10 cellular contexts compared by ENCODE assay signal in the genomic region with DNA sequence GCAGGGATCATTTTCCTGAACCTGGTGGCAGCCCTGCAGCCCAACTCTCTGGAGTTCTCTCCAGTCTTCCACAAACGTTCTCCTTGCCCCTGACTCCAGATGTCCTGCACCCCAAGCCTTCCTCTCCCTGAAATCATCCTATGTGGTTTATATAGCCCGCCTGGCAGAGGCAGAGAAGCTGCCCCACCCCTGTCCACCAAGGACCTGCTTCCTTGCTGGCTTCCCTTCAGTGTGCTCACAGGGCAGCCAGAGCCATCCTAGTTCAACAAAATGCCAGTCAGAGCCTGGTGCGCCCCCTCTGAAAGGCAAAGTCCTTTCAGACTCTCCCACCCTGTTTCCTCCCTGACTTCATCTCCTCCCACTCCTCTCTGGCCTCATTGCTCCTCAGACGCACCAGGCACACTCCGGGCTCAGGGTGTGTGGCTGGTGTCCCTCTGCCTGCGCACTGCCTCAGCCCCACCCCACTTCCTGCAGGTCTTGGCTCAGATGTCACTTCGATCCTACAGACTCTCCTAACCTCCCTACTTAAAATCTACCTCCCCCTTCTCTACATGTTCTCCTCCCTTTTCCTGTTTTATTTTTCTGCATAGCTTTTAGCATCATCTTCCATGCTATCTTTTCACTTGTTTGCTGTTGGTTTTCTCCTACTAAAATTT. TPM values are rescaled to one million over a fixed set of nuclear protein-coding genes. Genes with fewer than 3 reads are reported as not detected.
DNase-seq lines count a peak whose midpoint lies in the region; ATAC-seq and TF ChIP-seq lines count a peak whose summit lies in the region.
"Had no signal": no experiment of that assay in that cellular context is flagged by ENCODE, and none has a peak within 500 bp of the region (broad histone marks: within the 10 kb centered on the region; RNA-seq: fewer than 3 reads in every experiment).

No MANE protein-coding gene starts in this region.

- peaks cover 0 to 14% (median 0%) of the 10 kb centered on the region in 11 experiments; a peak in 2 of 22 replicates for H4K20me1 ChIP-seq in BLaER1 treated with 17β-estradiol and CSF1 and Interleukin-3, amounts not matched to agents 10 nM and 100 nM
- H4K20me1 ChIP-seq in IMR-90 (ENCODE audit: insufficient read depth, low read length) (no peaks in the 10 kb centered on the region; the same call in none of the 2 replicates), osteoblast (ENCODE audit: insufficient read depth, low read length) (no peaks in the 10 kb centered on the region)

- dilution Hi-C loops in IMR-90 (cut with HindIII; ENCODE audit: low sequenced_read_pairs, unreplicated experiment) = no loop called here

- no peaks in the 10 kb centered on the region for H3K9me3 Mint-ChIP-seq in activated naive CD8-positive, alpha-beta T cell (ENCODE audit: low read depth)
- H3K9me3 Mint-ChIP-seq in mesothelial cell of epicardium = no peaks in the 10 kb centered on the region

- peaks cover 7 to 44% (median 36%) of the 10 kb centered on the region in 10 experiments for H3K4me1 ChIP-seq in BLaER1 treated with 17β-estradiol and CSF1 and Interleukin-3, amounts not matched to agents 10 nM and 100 nM
- H3K4me1 ChIP-seq in IMR-90 (ENCODE audit: control insufficient read depth, insufficient read depth, low read length) (peaks cover 19% of the 10 kb centered on the region; the same call in 1 of the 2 replicates), osteoblast (ENCODE audit: insufficient read depth, low read length) (no peaks in the 10 kb centered on the region)

- peaks cover 12% of the 10 kb centered on the region for H3K27me3 Mint-ChIP-seq in activated naive CD8-positive, alpha-beta T cell
- H3K27me3 Mint-ChIP-seq in mesothelial cell of epicardium (ENCODE audit: low read depth) = peaks cover 47% of the 10 kb centered on the region

- H3K79me1 ChIP-seq in IMR-90 (ENCODE audit: low read depth in 1 of 2, low read length in 2 of 2) = no peaks in the 10 kb centered on the region

- H2AFZ ChIP-seq in IMR-90 (replicated peaks; ENCODE audit: low read length, poor library complexity) = peak overlapping the region; percentile 48
- no peak overlapping the region for H2AFZ ChIP-seq in osteoblast (ENCODE audit: low read length)

- H3K9me3 ChIP-seq in BLaER1 treated with 17β-estradiol and CSF1 and Interleukin-3, amounts not matched to agents 10 nM and 100 nM (replicated peaks in 1 of 11) = no peaks in the 10 kb centered on the region; a peak in 1 of 22 replicates
- H3K9me3 ChIP-seq in IMR-90 (ENCODE audit: control insufficient read depth, insufficient read depth, low read length) = no peaks in the 10 kb centered on the region
- no peaks in the 10 kb centered on the region for H3K9me3 ChIP-seq in osteoblast (ENCODE audit: low read depth, low read length)

- H3K79me2 ChIP-seq in osteoblast (ENCODE audit: insufficient read depth, low read length) = no peaks in the 10 kb centered on the region

- no peak overlapping the region for H2BK15ac ChIP-seq in IMR-90 (ENCODE audit: low read depth, low read length)

- H2BK5ac ChIP-seq in IMR-90 (ENCODE audit: low read depth, low read length, poor library complexity, severe bottlenecking) = no peak overlapping the region

- DNase-seq in IMR-90 = no peak
- DNase-seq in mesothelial cell of epicardium (ENCODE audit: low spot score in 2 of 2, unreplicated experiment in 2 of 2) = no peak
- DNase-seq in osteoblast (ENCODE audit: insufficient read length, low spot score, missing footprints) = no peak
- DNase-seq in GF-D8 (lab: John Stamatoyannopoulos, UW) = no peak
- DNase-seq in NCI-H187 treated with DMSO at 0.1 percent for 48 hours (lab: John Stamatoyannopoulos, UW) = no peak
- DNase-seq: activated gamma-delta T cell had no signal

- peak overlapping the region; percentile 46; the same call in 1 of the 2 replicates for H3K14ac ChIP-seq in IMR-90 (replicated peaks; ENCODE audit: low read depth, low read length)

- TF ChIP-seq POLR2A in IMR-90 (IDR thresholded peaks at IDR 0.05; ENCODE audit: low read depth, low read length) = no peak

- ATAC-seq in IMR-90 (ENCODE audit: low read depth) (no peak), GM18517 (IDR thresholded peaks at IDR 0.05; ENCODE audit: unreplicated experiment) (no peak)

- H3K9ac ChIP-seq in BLaER1 treated with 17β-estradiol and CSF1 and Interleukin-3, amounts not matched to agents 10 nM and 100 nM = peak overlapping the region in 4 of 11 experiments; percentile 2 to 32 (median 14); a peak in 2 of 22 replicates
- H3K9ac ChIP-seq in IMR-90 (ENCODE audit: low read depth, low read length) = no peak overlapping the region

- H3K18ac ChIP-seq in IMR-90 (ENCODE audit: low read depth, low read length) = no peak overlapping the region; the same call in 1 of the 2 replicates

- H3K4me3 ChIP-seq in BLaER1 treated with 17β-estradiol and CSF1 and Interleukin-3, amounts not matched to agents 10 nM and 100 nM = no peak overlapping the region
- H3K4me3 ChIP-seq in IMR-90 (ENCODE audit: insufficient read depth, low read depth, low read length) = no peak overlapping the region
- no peak overlapping the region for H3K4me3 ChIP-seq in osteoblast (ENCODE audit: insufficient read depth, low read length)

- H3K56ac ChIP-seq in IMR-90 (ENCODE audit: extremely low read depth, insufficient read depth, low read length) = no peak overlapping the region

- H3K4ac ChIP-seq in IMR-90 (ENCODE audit: low read depth, low read length) = 0 out of 2 replicates have a peak overlapping the region, but pooled peaks have one; percentile 33

- H2AK9ac ChIP-seq in IMR-90 (replicated peaks; ENCODE audit: low read depth, low read length, poor library complexity) = peak overlapping the region; percentile 43

- WGBS in IMR-90 (ENCODE audit: extremely low coverage in 2 of 2, insufficient read length in 1 of 2), 2 experiments = 42% methylated on average over 3 of the region's 7 CpGs; no CpG with 5 or more reads in 1 of the 2 experiments

- H3K4me2 ChIP-seq in BLaER1 treated with 17β-estradiol and CSF1 and Interleukin-3, amounts not matched to agents 10 nM and 100 nM = peak overlapping the region; percentile 41 to 65 (median 56)
- H3K4me2 ChIP-seq in IMR-90 (ENCODE audit: low read depth, low read length) (no peak overlapping the region), osteoblast (ENCODE audit: insufficient read depth, low read length) (no peak overlapping the region)

- no peaks in the 10 kb centered on the region for H3K36me3 Mint-ChIP-seq in activated naive CD8-positive, alpha-beta T cell
- H3K36me3 Mint-ChIP-seq in mesothelial cell of epicardium = no peaks in the 10 kb centered on the region

- no peak overlapping the region; a peak in 1 of 22 replicates for H3K27ac ChIP-seq in BLaER1 treated with 17β-estradiol and CSF1 and Interleukin-3, amounts not matched to agents 10 nM and 100 nM
- H3K27ac ChIP-seq in IMR-90 (ENCODE audit: insufficient read depth, low read length) (no peak overlapping the region), osteoblast (ENCODE audit: low read depth, low read length) (no peak overlapping the region)

- POLR2A ChIA-PET in IMR-90 (lab: Charles Lee; ENCODE audit: unreplicated experiment) = no interaction called here

- peaks cover 23% of the 10 kb centered on the region for H3K4me1 Mint-ChIP-seq in activated naive CD8-positive, alpha-beta T cell (ENCODE audit: low read depth)
- peaks cover 52% of the 10 kb centered on the region for H3K4me1 Mint-ChIP-seq in mesothelial cell of epicardium

- intact Hi-C loops in IMR-90 (cut with micrococcal nuclease) = no loop called here

- peak overlapping the region; percentile 24 for H3K4me3 Mint-ChIP-seq in activated naive CD8-positive, alpha-beta T cell
- H3K4me3 Mint-ChIP-seq in mesothelial cell of epicardium = peak overlapping the region; percentile 4

- no peaks in the 10 kb centered on the region for H3K9me1 ChIP-seq in IMR-90 (ENCODE audit: insufficient read depth, low read length)

- BruUV-seq in IMR-90 (replicated peaks; lab: Mats Ljungman, UMichigan) = no TSS peak

- H4K5ac ChIP-seq in IMR-90 (ENCODE audit: low read depth, low read length) = no peak overlapping the region

- H2AK5ac ChIP-seq in IMR-90 (ENCODE audit: low read depth, low read length) = peak overlapping the region; percentile 86

- CTCF ChIA-PET in IMR-90 (lab: Yijun Ruan, JAX) = interaction anchor here (0.6 to 4.4 kb wide), 9 partner anchors 8 to 48 kb away, joined by 3 to 74 read pairs (median 6); no protein-coding TSS in a partner anchor

- no peak for TF ChIP-seq CTCF in IMR-90 (conservative IDR thresholded peaks at IDR 0.05; ENCODE audit: low read depth, low read length)
- no peak for TF ChIP-seq CTCF in mesothelial cell of epicardium (IDR thresholded peaks at IDR 0.05; ENCODE audit: unreplicated experiment)
- TF ChIP-seq CTCF in osteoblast (IDR thresholded peaks at IDR 0.05; ENCODE audit: extremely low read depth, low read depth, low read length) = no peak

- H4K8ac ChIP-seq in IMR-90 (ENCODE audit: low read depth in 2 of 2, low read length in 2 of 2) = no peak overlapping the region

- H2BK120ac ChIP-seq in IMR-90 (ENCODE audit: low read depth, low read length) = peak overlapping the region; percentile 53; the same call in 1 of the 2 replicates

- no peak for TF ChIP-seq RAD21 in IMR-90 (IDR thresholded peaks at IDR 0.05; ENCODE audit: low read length)

- H3K36me3 ChIP-seq in BLaER1 treated with 17β-estradiol and CSF1 and Interleukin-3, amounts not matched to agents 10 nM and 100 nM = no peaks in the 10 kb centered on the region
- H3K36me3 ChIP-seq in IMR-90 (ENCODE audit: control insufficient read depth, insufficient read depth, low read length) (no peaks in the 10 kb centered on the region), osteoblast (ENCODE audit: insufficient read depth, low read length) (no peaks in the 10 kb centered on the region)

- in situ Hi-C loops in IMR-90 (cut with MboI; ENCODE audit: low sequenced_read_pairs) = loop anchor here (10.0 kb wide), 1 partner anchor 48 kb away; no protein-coding TSS in a partner anchor

- H3K23ac ChIP-seq in IMR-90 (ENCODE audit: low read depth, low read length) = no peak overlapping the region

- H4K91ac ChIP-seq in IMR-90 (ENCODE audit: insufficient read depth, low read depth, low read length) = no peak overlapping the region

- H3K27ac Mint-ChIP-seq in activated naive CD8-positive, alpha-beta T cell = no peak overlapping the region
- H3K27ac Mint-ChIP-seq in mesothelial cell of epicardium = peak overlapping the region; percentile 69

- no peaks in the 10 kb centered on the region for H3K27me3 ChIP-seq in BLaER1 treated with 17β-estradiol and CSF1 and Interleukin-3, amounts not matched to agents 10 nM and 100 nM
- H3K27me3 ChIP-seq in IMR-90 (ENCODE audit: control insufficient read depth, insufficient read depth, low read length) (peaks cover 61% of the 10 kb centered on the region), osteoblast (ENCODE audit: insufficient read depth, low read length) (peaks cover 38% of the 10 kb centered on the region)

- no peak overlapping the region for H2BK20ac ChIP-seq in IMR-90 (ENCODE audit: low read depth, low read length)

RNA-seq across cellular contexts. Expression of a gene that starts 5.9 kb away (rescaled TPM):
- total RNA-seq in IMR-90 (2012; rRNA removed) (not detected in 2 replicates), mesothelial cell of epicardium (0.09 to 0.11 TPM in 2 of 3 replicates, not detected in the other), osteoblast (not detected in 2 replicates)
- not detected in 2 replicates for polyA plus RNA-seq in IMR-90 (2012; rRNA removed)
- polyA plus RNA-seq in IMR-90 (2012; cell fraction: cytosol; rRNA removed) = not detected in 2 replicates
- polyA plus RNA-seq in IMR-90 (2012; cell fraction: nucleus; rRNA removed; ENCODE audit: low replicate concordance) = not detected in 2 replicates

RNA-seq across cellular contexts. Expression of a gene that starts 14.6 kb away (rescaled TPM):
- total RNA-seq in IMR-90 (2012; rRNA removed) = under 0.01 and 0.18 TPM in 2 replicates
- polyA plus RNA-seq in IMR-90 (2012; rRNA removed) = 0.19 and 0.22 TPM in 2 replicates
- polyA plus RNA-seq in IMR-90 (2012; cell fraction: cytosol; rRNA removed) = 0.27 and 0.75 TPM in 2 replicates
- 0.26 and 0.50 TPM in 2 replicates for polyA plus RNA-seq in IMR-90 (2012; cell fraction: nucleus; rRNA removed; ENCODE audit: low replicate concordance)
- 11.7 to 14.0 TPM (median 12.0 TPM) in 3 replicates for total RNA-seq in mesothelial cell of epicardium
- under 0.01 and 0.36 TPM in 2 replicates for total RNA-seq in osteoblast

RNA-seq across cellular contexts. Expression of a gene that starts 32.6 kb away (rescaled TPM):
- 0.28 and 0.36 TPM in 2 replicates for total RNA-seq in IMR-90 (2012; rRNA removed)
- polyA plus RNA-seq in IMR-90 (2012; rRNA removed) = 1.1 TPM in 2 replicates
- polyA plus RNA-seq in IMR-90 (2012; cell fraction: cytosol; rRNA removed) = 0.19 and 0.24 TPM in 2 replicates
- 13.5 and 14.9 TPM in 2 replicates for polyA plus RNA-seq in IMR-90 (2012; cell fraction: nucleus; rRNA removed; ENCODE audit: low replicate concordance)
- total RNA-seq in mesothelial cell of epicardium = 10.7 to 11.6 TPM (median 10.9 TPM) in 3 replicates
- 2.9 and 3.3 TPM in 2 replicates for total RNA-seq in osteoblast

RNA-seq across cellular contexts. Expression of a gene that starts 37.2 kb away (rescaled TPM):
- not detected in 2 replicates for total RNA-seq in IMR-90 (2012; rRNA removed)
- polyA plus RNA-seq in IMR-90 (2012; rRNA removed) = 0.16 TPM in 1 of 2 replicates, not detected in the other
- polyA plus RNA-seq in IMR-90 (2012; cell fraction: cytosol; rRNA removed) = 0.09 TPM in 1 of 2 replicates, not detected in the other
- not detected in 2 replicates for polyA plus RNA-seq in IMR-90 (2012; cell fraction: nucleus; rRNA removed; ENCODE audit: low replicate concordance)
- not detected in 3 replicates for total RNA-seq in mesothelial cell of epicardium
- not detected in 2 replicates for total RNA-seq in osteoblast
- total RNA-seq: posterior vena cava had no signal

RNA-seq across cellular contexts. Expression of a gene that starts 51.2 kb away (rescaled TPM):
- total RNA-seq in IMR-90 (2012; rRNA removed) (4.7 and 8.1 TPM in 2 replicates), mesothelial cell of epicardium (29.9 to 34.5 TPM (median 32.7 TPM) in 3 replicates), osteoblast (19.5 and 20.3 TPM in 2 replicates)
- polyA plus RNA-seq in IMR-90 (2012; rRNA removed) = 8.1 and 12.3 TPM in 2 replicates
- 6.1 and 8.4 TPM in 2 replicates for polyA plus RNA-seq in IMR-90 (2012; cell fraction: cytosol; rRNA removed)
- 6.5 and 13.2 TPM in 2 replicates for polyA plus RNA-seq in IMR-90 (2012; cell fraction: nucleus; rRNA removed; ENCODE audit: low replicate concordance)

Comparison
In these comparisons a context has a peak if more than half of its experiments do, and no peak if none do; other contexts are left out.
1. H3K4me2 ChIP-seq: peak in BLaER1 treated with 17β-estradiol and CSF1 and Interleukin-3, amounts not matched to agents 10 nM and 100 nM (11 of 11); none in IMR-90 (single experiment) and osteoblast (single experiment).